ENCODE assay signal across 23 cellular contexts in genomic region chr9:71515103-71515502, GRCh38.
"Had no signal": no experiment of that assay in that cellular context is flagged by ENCODE, and none has a peak within 500 bp of the region (broad histone marks: within the 10 kb centered on the region; RNA-seq: fewer than 3 reads in every experiment).

No MANE protein-coding gene starts in this region.

- H3K4me3 ChIP-seq: esophagus muscularis mucosa, heart right ventricle, lower lobe of right lung, right lobe of liver, spleen, thoracic aorta, tibial nerve, upper lobe of left lung had no signal

- H3K4me1 Mint-ChIP-seq: memory B cell, natural killer cell had no signal

- H3K36me3 ChIP-seq: esophagus muscularis mucosa, heart right ventricle, lower lobe of right lung, neutrophil, right lobe of liver, spleen, thoracic aorta, tibial nerve, upper lobe of left lung had no signal

- DNase-seq: effector CD8-positive, alpha-beta T cell; endodermal cell; foreskin melanocyte; glutamatergic neuron; heart right ventricle; islet precursor cell; left ventricle myocardium superior; lower lobe of right lung; natural killer cell; right lobe of liver; spleen; stimulated activated CD4-positive, alpha-beta T cell treated with anti-CD3 and anti-CD28 coated beads, Interleukin-4, amount 100 ng/mL, for 4 hours; stimulated activated naive CD8-positive, alpha-beta T cell treated with anti-CD3 and anti-CD28 coated beads, Interleukin-15, Interleukin-2, amounts not matched to agents 100 U/mL and 50 U/mL, for 24 hours; substantia nigra; upper lobe of left lung had no signal

- H3K36me3 Mint-ChIP-seq: memory B cell; natural killer cell; stimulated activated memory B cell treated with anti-CD40 and anti-IgM and Interleukin-4, amounts not matched to agents 10 μg/mL and 1 μg/mL and 100 μg/mL, for 72 hours had no signal

- H3K79me2 ChIP-seq: parathyroid adenoma had no signal

- H3K27ac ChIP-seq: esophagus muscularis mucosa, heart right ventricle, lower lobe of right lung, neutrophil, parathyroid adenoma, right lobe of liver, spleen, thoracic aorta, upper lobe of left lung had no signal

- H2AFZ ChIP-seq: parathyroid adenoma had no signal

- H3K4me3 Mint-ChIP-seq: endodermal cell; memory B cell; natural killer cell; stimulated activated memory B cell treated with anti-CD40 and anti-IgM and Interleukin-4, amounts not matched to agents 10 μg/mL and 1 μg/mL and 100 μg/mL, for 72 hours had no signal

- H3K4me1 ChIP-seq: lower lobe of right lung, parathyroid adenoma, right lobe of liver, upper lobe of left lung had no signal

- H3K27ac Mint-ChIP-seq: endodermal cell; memory B cell; natural killer cell; progenitor cell of endocrine pancreas; stimulated activated memory B cell treated with anti-CD40 and anti-IgM and Interleukin-4, amounts not matched to agents 10 μg/mL and 1 μg/mL and 100 μg/mL, for 72 hours had no signal

- ATAC-seq: left ventricle myocardium superior; lower lobe of right lung; natural killer cell; right lobe of liver; stimulated activated memory B cell treated with anti-CD40 and anti-IgM and Interleukin-4, amounts not matched to agents 10 μg/mL and 1 μg/mL and 100 μg/mL, for 72 hours; stimulated activated naive CD8-positive, alpha-beta T cell treated with anti-CD3 and anti-CD28 coated beads, Interleukin-15, Interleukin-2, amounts not matched to agents 100 U/mL and 50 U/mL, for 24 hours had no signal

- H3K9ac ChIP-seq: parathyroid adenoma had no signal

- H3K9me3 ChIP-seq: esophagus muscularis mucosa, heart right ventricle, lower lobe of right lung, neutrophil, right lobe of liver, spleen, thoracic aorta, tibial nerve, upper lobe of left lung had no signal

- H3K27me3 ChIP-seq: esophagus muscularis mucosa, heart right ventricle, neutrophil, right lobe of liver, spleen, tibial nerve, upper lobe of left lung had no signal

- H3K27me3 Mint-ChIP-seq: progenitor cell of endocrine pancreas; stimulated activated memory B cell treated with anti-CD40 and anti-IgM and Interleukin-4, amounts not matched to agents 10 μg/mL and 1 μg/mL and 100 μg/mL, for 72 hours had no signal

- H3K9me3 Mint-ChIP-seq: endodermal cell, natural killer cell had no signal
